1 cellular context compared by ENCODE assay signal in genomic region chr16:1884155-1884760, GRCh38.
A peak's percentile ranks its signal among the peaks of the same experiment; 100 is the strongest.
TF ChIP-seq lines count a peak whose summit lies in the region.

No MANE protein-coding gene starts in this region.

TF ChIP-seq in K562, 482 proteins besides CTCF, POLR2A, EP300 and RAD21:
- TF ChIP-seq ZNF398 (CRISPR knock-in tag; IDR thresholded peaks at IDR 0.05) (no peak), SFPQ (IDR thresholded peaks at IDR 0.05; ENCODE audit: low read depth, low read length) (no peak), MNT (conservative IDR thresholded peaks at IDR 0.05) (no peak), ATF3 (IDR thresholded peaks at IDR 0.05) (0 out of 2 replicates have a peak, but pooled peaks have one; percentile 25), ATF3 (CRISPR knock-in tag; conservative IDR thresholded peaks at IDR 0.05) (no peak), PHB2 (IDR thresholded peaks at IDR 0.05; ENCODE audit: low read depth) (no peak), TRIM24 (IDR thresholded peaks at IDR 0.05) (peak in 1 of 2 experiments; percentile 22; a peak in 1 of 4 replicates), HMGXB4 (CRISPR knock-in tag; IDR thresholded peaks at IDR 0.05) (no peak), ETV5 (CRISPR knock-in tag; IDR thresholded peaks at IDR 0.05; ENCODE audit: low read depth) (no peak), TARDBP (IDR thresholded peaks at IDR 0.05) (no peak), ZNF764 (CRISPR knock-in tag; IDR thresholded peaks at IDR 0.05; ENCODE audit: low read depth) (peak; percentile 74; the same call in 1 of the 2 replicates), ESRRB (CRISPR knock-in tag; IDR thresholded peaks at IDR 0.05; ENCODE audit: borderline replicate concordance) (no peak), THRAP3 (IDR thresholded peaks at IDR 0.05; ENCODE audit: borderline replicate concordance) (no peak), CEBPB (tag; IDR thresholded peaks at IDR 0.05) (peak; percentile 94), ZNF766 (CRISPR knock-in tag; conservative IDR thresholded peaks at IDR 0.05) (no peak), MEIS2 (IDR thresholded peaks at IDR 0.05; ENCODE audit: partially characterized antibody) (peak; percentile 41), PKNOX1 (IDR thresholded peaks at IDR 0.05) (peak; percentile 76), TGIF2 (CRISPR knock-in tag; IDR thresholded peaks at IDR 0.05) (no peak), PBX2 (CRISPR knock-in tag; IDR thresholded peaks at IDR 0.05; ENCODE audit: low read depth) (no peak), PBX2 (tag; conservative IDR thresholded peaks at IDR 0.05; ENCODE audit: low read depth) (peak; percentile 47; the same call in 1 of the 2 replicates), ETS2 (tag; IDR thresholded peaks at IDR 0.05; ENCODE audit: borderline replicate concordance, poor library complexity, severe bottlenecking) (no peak), ARID3B (CRISPR knock-in tag; IDR thresholded peaks at IDR 0.05; ENCODE audit: borderline replicate concordance) (no peak), CREM (IDR thresholded peaks at IDR 0.05; ENCODE audit: low read depth) (0 out of 2 replicates have a peak, but pooled peaks have one; percentile 16), ATF1 (CRISPR knock-in tag; IDR thresholded peaks at IDR 0.05) (no peak), ATF1 (tag; IDR thresholded peaks at IDR 0.05) (0 out of 2 replicates have a peak, but pooled peaks have one; percentile 8), ZNF668 (CRISPR knock-in tag; IDR thresholded peaks at IDR 0.05) (no peak), CEBPG (CRISPR knock-in tag; IDR thresholded peaks at IDR 0.05) (peak; percentile 79), CEBPG (tag; conservative IDR thresholded peaks at IDR 0.05 in 1 of 2, IDR thresholded peaks at IDR 0.05 in 1 of 2) (peak; percentile 69 to 77), SREBF1 (IDR thresholded peaks at IDR 0.05; ENCODE audit: borderline replicate concordance, low read depth, low read length) (no peak), RBM17 (IDR thresholded peaks at IDR 0.05; ENCODE audit: borderline replicate concordance, low read depth, low read length) (no peak), LEF1 (IDR thresholded peaks at IDR 0.05) (no peak)
